Comparison of ENCODE assay signal across 1 cellular context in the genomic region with DNA sequence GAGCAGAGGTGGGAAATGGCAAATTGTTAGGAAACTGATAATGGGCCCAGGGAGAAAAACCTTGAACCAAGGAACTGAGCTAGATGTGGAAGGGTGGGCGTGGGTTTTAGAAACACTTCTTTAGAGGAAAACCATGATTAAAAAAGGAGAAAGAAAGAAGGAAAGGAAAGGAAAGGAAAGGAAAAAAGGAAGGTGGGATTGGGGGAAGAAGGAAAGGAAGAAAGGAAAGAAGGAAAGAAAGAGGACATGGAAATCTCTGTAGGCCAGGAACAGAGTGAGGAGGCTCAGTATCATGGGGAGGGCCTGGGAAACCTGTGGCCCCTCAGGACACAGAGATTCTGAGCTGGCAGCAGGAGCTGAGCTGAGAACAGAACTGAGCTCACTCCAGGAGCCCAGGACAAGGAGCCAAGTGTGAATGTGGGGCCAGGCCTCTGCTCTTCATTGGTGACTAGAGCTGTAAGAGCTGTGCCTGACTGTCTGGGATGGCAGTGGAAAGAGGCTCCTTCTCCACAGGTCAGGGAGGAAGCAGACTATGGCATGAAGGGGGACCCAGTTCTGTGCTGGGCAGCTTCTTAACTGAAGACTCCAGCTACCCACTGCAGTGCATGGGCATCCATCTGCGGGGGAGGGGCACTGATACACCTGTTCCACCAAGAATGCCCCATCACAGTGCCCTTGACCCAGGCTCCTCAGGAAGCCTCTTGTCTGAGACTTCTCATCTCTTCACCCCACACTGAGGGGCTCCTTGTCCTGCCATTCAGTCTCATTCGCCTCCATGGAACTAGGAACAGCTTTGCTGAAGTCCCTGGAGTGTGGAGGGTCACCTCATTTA.
TF ChIP-seq lines count a peak whose summit lies in the region.

No MANE protein-coding gene starts in this region.

TF ChIP-seq in HCT116, 20 proteins besides CTCF, POLR2A, EP300 and RAD21 (continued from another document):
- TF ChIP-seq, protein P1, sequence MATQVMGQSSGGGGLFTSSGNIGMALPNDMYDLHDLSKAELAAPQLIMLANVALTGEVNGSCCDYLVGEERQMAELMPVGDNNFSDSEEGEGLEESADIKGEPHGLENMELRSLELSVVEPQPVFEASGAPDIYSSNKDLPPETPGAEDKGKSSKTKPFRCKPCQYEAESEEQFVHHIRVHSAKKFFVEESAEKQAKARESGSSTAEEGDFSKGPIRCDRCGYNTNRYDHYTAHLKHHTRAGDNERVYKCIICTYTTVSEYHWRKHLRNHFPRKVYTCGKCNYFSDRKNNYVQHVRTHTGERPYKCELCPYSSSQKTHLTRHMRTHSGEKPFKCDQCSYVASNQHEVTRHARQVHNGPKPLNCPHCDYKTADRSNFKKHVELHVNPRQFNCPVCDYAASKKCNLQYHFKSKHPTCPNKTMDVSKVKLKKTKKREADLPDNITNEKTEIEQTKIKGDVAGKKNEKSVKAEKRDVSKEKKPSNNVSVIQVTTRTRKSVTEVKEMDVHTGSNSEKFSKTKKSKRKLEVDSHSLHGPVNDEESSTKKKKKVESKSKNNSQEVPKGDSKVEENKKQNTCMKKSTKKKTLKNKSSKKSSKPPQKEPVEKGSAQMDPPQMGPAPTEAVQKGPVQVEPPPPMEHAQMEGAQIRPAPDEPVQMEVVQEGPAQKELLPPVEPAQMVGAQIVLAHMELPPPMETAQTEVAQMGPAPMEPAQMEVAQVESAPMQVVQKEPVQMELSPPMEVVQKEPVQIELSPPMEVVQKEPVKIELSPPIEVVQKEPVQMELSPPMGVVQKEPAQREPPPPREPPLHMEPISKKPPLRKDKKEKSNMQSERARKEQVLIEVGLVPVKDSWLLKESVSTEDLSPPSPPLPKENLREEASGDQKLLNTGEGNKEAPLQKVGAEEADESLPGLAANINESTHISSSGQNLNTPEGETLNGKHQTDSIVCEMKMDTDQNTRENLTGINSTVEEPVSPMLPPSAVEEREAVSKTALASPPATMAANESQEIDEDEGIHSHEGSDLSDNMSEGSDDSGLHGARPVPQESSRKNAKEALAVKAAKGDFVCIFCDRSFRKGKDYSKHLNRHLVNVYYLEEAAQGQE (IDR thresholded peaks at IDR 0.05; ENCODE audit: low read depth) = no peak
- TF ChIP-seq EGR1 (IDR thresholded peaks at IDR 0.05; ENCODE audit: low read depth) = no peak
- no peak for TF ChIP-seq ZNF274 (IDR thresholded peaks at IDR 0.05; ENCODE audit: low read depth, low read length)
- TF ChIP-seq POLR2AphosphoS5 (IDR thresholded peaks at IDR 0.05; ENCODE audit: low read depth, low read length) = no peak
- no peak for TF ChIP-seq YY1 (IDR thresholded peaks at IDR 0.05; ENCODE audit: extremely low read depth, insufficient replicate concordance, low read depth, low read length)
- TF ChIP-seq SRF (IDR thresholded peaks at IDR 0.05; ENCODE audit: low read depth) = no peak
- TF ChIP-seq, protein P2, sequence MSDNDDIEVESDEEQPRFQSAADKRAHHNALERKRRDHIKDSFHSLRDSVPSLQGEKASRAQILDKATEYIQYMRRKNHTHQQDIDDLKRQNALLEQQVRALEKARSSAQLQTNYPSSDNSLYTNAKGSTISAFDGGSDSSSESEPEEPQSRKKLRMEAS (IDR thresholded peaks at IDR 0.05) = no peak
- no peak for TF ChIP-seq EZH2phosphoT487 (IDR thresholded peaks at IDR 0.05; ENCODE audit: borderline replicate concordance)
